Comparison of ENCODE assay signal across 8 cellular contexts in the genomic region with DNA sequence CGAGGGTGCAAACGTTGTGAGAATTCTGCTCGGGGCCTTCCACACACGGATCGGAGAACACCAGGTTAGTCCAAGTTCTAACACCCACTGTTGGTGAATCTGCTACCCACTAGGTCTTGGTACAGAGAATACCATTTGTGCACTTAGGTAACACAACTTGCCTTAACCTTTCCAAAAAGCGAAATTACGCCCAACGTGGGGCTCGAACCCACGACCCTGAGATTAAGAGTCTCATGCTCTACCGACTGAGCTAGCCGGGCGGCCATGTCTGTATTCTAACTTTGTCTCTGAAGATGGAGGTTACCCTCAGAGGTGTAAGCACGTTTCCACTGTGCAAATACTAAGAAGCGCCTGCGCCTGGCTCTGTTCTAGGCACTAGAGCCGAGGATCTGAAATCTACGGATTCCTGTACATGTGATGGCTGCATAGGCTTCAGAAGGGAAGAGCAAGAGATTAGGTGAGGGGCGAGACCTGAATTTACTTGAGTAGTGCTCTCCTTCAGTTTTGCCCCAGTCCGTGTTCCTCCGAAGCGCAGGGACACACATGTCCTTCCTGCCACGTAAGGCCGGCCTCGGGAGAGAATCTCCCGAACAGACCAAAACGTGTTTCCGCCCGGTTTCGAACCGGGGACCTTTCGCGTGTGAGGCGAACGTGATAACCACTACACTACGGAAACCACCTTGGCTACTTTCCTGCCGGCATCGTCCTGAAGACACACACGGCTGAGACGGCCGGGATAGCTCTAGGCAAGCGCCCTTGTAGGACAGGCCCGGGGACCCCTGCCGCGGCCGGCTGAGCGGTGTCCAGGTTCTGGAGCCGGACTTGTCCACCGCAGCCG. TPM values are rescaled to one million over a fixed set of nuclear protein-coding genes. Genes with fewer than 3 reads are reported as not detected.
DNase-seq lines count a peak whose midpoint lies in the region; ATAC-seq, FAIRE-seq and TF ChIP-seq lines count a peak whose summit lies in the region.

No MANE protein-coding gene starts in this region.

- H3K27me3 ChIP-seq in adipocyte (replicated peaks; ENCODE audit: control insufficient read depth, insufficient read depth, low read length) (no peaks in the 10 kb centered on the region), gastrocnemius medialis (no peaks in the 10 kb centered on the region)

- H3K36me3 ChIP-seq in adipocyte (ENCODE audit: control insufficient read depth, insufficient read depth, low read length, severe bottlenecking): peaks cover 4% of the 10 kb centered on the region
- peaks cover 0 to 4% of the 10 kb centered on the region in 2 donors for H3K36me3 ChIP-seq in gastrocnemius medialis

- peak; percentile 72 for FAIRE-seq in RCC 7860 (lab: Jason Lieb, UNC)

- H3K9ac ChIP-seq in adipocyte (ENCODE audit: low read length): peak overlapping the region; percentile 97

- in situ Hi-C loops in gastrocnemius medialis (cut with MboI; ENCODE audit: low sequenced_read_pairs in 4 of 4): no loop called here

- DNase-seq in GM04504 (ENCODE audit: low read depth) (peak; percentile 85), RCC 7860 (ENCODE audit: low spot score) (peak; percentile 99), adipocyte (ENCODE audit: low read depth) (peak; percentile 95), hepatic stellate cell (ENCODE audit: low spot score) (peak; percentile 81), gastrocnemius medialis (peak; percentile 85 to 91), amygdala (lab: John Stamatoyannopoulos, UW) (no peak), iPS-NIHi11 (ENCODE audit: low spot score) (no peak)

- intact Hi-C loops in gastrocnemius medialis (cut with DNase I; ENCODE audit: low total_unique reads): loop anchor here (1.0 kb wide), 1 partner anchor 16 kb away; no protein-coding TSS in a partner anchor

- peaks cover 13% of the 10 kb centered on the region for H3K4me1 ChIP-seq in adipocyte (ENCODE audit: control insufficient read depth, insufficient read depth, low read length)
- peaks cover 26% of the 10 kb centered on the region in 2 donors for H3K4me1 ChIP-seq in gastrocnemius medialis

- TF ChIP-seq CTCF in gastrocnemius medialis (IDR thresholded peaks at IDR 0.05 in 4 of 5, conservative IDR thresholded peaks at IDR 0.05 in 1 of 5): no peak

- H3K27ac ChIP-seq in gastrocnemius medialis: peak overlapping the region; percentile 90 to 97 (median 92)

- H3K9me3 ChIP-seq in adipocyte (ENCODE audit: control insufficient read depth, low read length): no peaks in the 10 kb centered on the region
- no peaks in the 10 kb centered on the region for H3K9me3 ChIP-seq in gastrocnemius medialis

- TF ChIP-seq POLR2A in gastrocnemius medialis (IDR thresholded peaks at IDR 0.05): no peak

- ATAC-seq in HG02623 (IDR thresholded peaks at IDR 0.05; ENCODE audit: unreplicated experiment) (peak; percentile 28), gastrocnemius medialis (peak; percentile 62 to 67)

- peak overlapping the region; percentile 89 for H3K4me3 ChIP-seq in adipocyte (ENCODE audit: low read length)
- peak overlapping the region; percentile 76 to 95 (median 78) for H3K4me3 ChIP-seq in gastrocnemius medialis

RNA-seq across cellular contexts. Expression of a gene that starts 1.1 kb away (rescaled TPM):
- total RNA-seq in gastrocnemius medialis: 10 to 100 TPM; 15.6 to 23.5 (median 21.6) TPM

RNA-seq across cellular contexts. Expression of a gene that starts 17.0 kb away (rescaled TPM):
- total RNA-seq in gastrocnemius medialis: 10 to 100 TPM; 27.9 to 58.4 (median 47.1) TPM

RNA-seq across cellular contexts. Expression of a gene that starts 21.7 kb away (rescaled TPM):
- 1,000 to 10,000 TPM; 1,697 to 2,187 (median 1,957) TPM for total RNA-seq in gastrocnemius medialis

RNA-seq across cellular contexts. Expression of a gene that starts 38.9 kb away (rescaled TPM):
- total RNA-seq in gastrocnemius medialis: 1 to 10 TPM; 1.3 to 4.9 (median 3.4) TPM

Comparison
In these comparisons a context has a peak if more than half of its experiments do, and no peak if none do; other contexts are left out.
1. DNase-seq: peak in GM04504 (single experiment), RCC 7860 (single experiment), adipocyte (single experiment), hepatic stellate cell (single experiment) and gastrocnemius medialis (2 of 2); none in amygdala (0 of 56) and iPS-NIHi11 (single experiment).